ENCODE assay signal across 1 cellular context in genomic region chr19:2426661-2427322, GRCh38.
A peak's percentile ranks its signal among the peaks of the same experiment; 100 is the strongest.
TF ChIP-seq lines count a peak whose summit lies in the region.

No MANE protein-coding gene starts in this region.

TF ChIP-seq in HEK293, 187 proteins besides CTCF, POLR2A, EP300 and RAD21 (continued from another document):
- no peak for TF ChIP-seq PRDM4 (tag by site-specific recombination; IDR thresholded peaks at IDR 0.05)
- no peak for TF ChIP-seq ZFP37 (tag by site-specific recombination; IDR thresholded peaks at IDR 0.05)
- TF ChIP-seq OVOL3 (tag by site-specific recombination; IDR thresholded peaks at IDR 0.05), result 0 out of 2 replicates have a peak, but pooled peaks have one; percentile 25
- no peak for TF ChIP-seq ZNF175 (tag by site-specific recombination; IDR thresholded peaks at IDR 0.05)
- TF ChIP-seq ZFP41 (tag by site-specific recombination; IDR thresholded peaks at IDR 0.05; ENCODE audit: borderline replicate concordance), result no peak
- no peak for TF ChIP-seq ZNF473 (tag by site-specific recombination; IDR thresholded peaks at IDR 0.05)
- peak; percentile 72 for TF ChIP-seq ZBTB26 (tag by site-specific recombination; optimal IDR thresholded peaks at IDR 0.05)
